Comparison of ENCODE assay signal across 19 cellular contexts in the genomic region with DNA sequence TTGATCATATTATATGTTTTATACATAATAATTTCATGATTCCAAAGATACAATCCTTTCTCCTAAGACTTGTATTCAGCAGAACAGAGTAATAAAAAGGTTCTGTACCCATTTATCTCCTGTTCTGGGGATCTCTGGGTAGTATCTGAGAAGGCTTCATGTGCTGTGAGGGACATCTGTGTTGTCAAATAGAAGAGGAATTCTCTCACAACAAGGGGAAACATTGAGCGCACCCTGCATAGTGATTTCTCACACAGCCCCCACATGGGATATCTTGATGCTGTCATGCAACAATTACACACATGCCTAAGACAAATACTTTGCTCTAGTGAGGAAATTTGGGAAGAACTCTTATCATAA.
"Had no signal": no experiment of that assay in that cellular context is flagged by ENCODE, and none has a peak within 500 bp of the region (broad histone marks: within the 10 kb centered on the region; RNA-seq: fewer than 3 reads in every experiment).

No MANE protein-coding gene starts in this region.

- H3K9me3 Mint-ChIP-seq: activated naive CD4-positive, alpha-beta T cell treated with anti-CD3 and anti-CD28 coated beads, Interleukin-2, amount 10 ng/mL, durations not matched to agents 7 days and 5 days; activated T-helper 2 cell treated with anti-CD3 and anti-CD28 coated beads, Interferon-gamma antibody, Interleukin-2, Interleukin-4, amounts not matched to agents 10 μg/mL and 5 μg/mL and 100 μg/mL, durations not matched to agents 14 hours and 24 hours and 36 hours; dendritic cell treated with granulocyte-macrophage colony-stimulating factor and Interleukin-4, amounts not matched to agents 40 ng/mL and 50 ng/mL, for 4 days; natural killer cell; stimulated activated naive CD8-positive, alpha-beta T cell treated with anti-CD3 and anti-CD28 coated beads, Interleukin-15, Interleukin-2, amounts not matched to agents 100 ng/mL and 50 ng/mL, for 24 hours had no signal

- H3K27ac Mint-ChIP-seq: activated CD8-positive, alpha-beta memory T cell treated with anti-CD3 and anti-CD28 coated beads, Interleukin-2, amount 10 ng/mL, durations not matched to agents 7 days and 5 days; activated naive CD4-positive, alpha-beta T cell treated with anti-CD3 and anti-CD28 coated beads, Interleukin-2, amount 10 ng/mL, durations not matched to agents 7 days and 5 days; activated T-helper 2 cell treated with anti-CD3 and anti-CD28 coated beads, Interferon-gamma antibody, Interleukin-2, Interleukin-4, amounts not matched to agents 10 μg/mL and 5 μg/mL and 100 μg/mL, durations not matched to agents 14 hours and 24 hours and 36 hours; dendritic cell treated with granulocyte-macrophage colony-stimulating factor and Interleukin-4, amounts not matched to agents 40 ng/mL and 50 ng/mL, for 4 days; natural killer cell; stimulated activated naive CD8-positive, alpha-beta T cell treated with anti-CD3 and anti-CD28 coated beads, Interleukin-15, Interleukin-2, amounts not matched to agents 100 ng/mL and 50 ng/mL, for 24 hours had no signal

- H3K4me1 Mint-ChIP-seq: activated naive CD4-positive, alpha-beta T cell treated with anti-CD3 and anti-CD28 coated beads, Interleukin-2, amount 10 ng/mL, durations not matched to agents 7 days and 5 days; natural killer cell had no signal

- H2AFZ ChIP-seq: hepatocyte had no signal

- H3K4me2 ChIP-seq: hepatocyte had no signal

- H3K36me3 Mint-ChIP-seq: natural killer cell had no signal

- H3K4me3 ChIP-seq: adrenal gland, body of pancreas, hepatocyte, left lung had no signal

- H3K27me3 Mint-ChIP-seq: activated CD8-positive, alpha-beta memory T cell treated with anti-CD3 and anti-CD28 coated beads, Interleukin-2, amount 10 ng/mL, durations not matched to agents 7 days and 5 days; activated naive CD4-positive, alpha-beta T cell treated with anti-CD3 and anti-CD28 coated beads, Interleukin-2, amount 10 ng/mL, durations not matched to agents 7 days and 5 days; dendritic cell treated with granulocyte-macrophage colony-stimulating factor and Interleukin-4, amounts not matched to agents 40 ng/mL and 50 ng/mL, for 4 days; stimulated activated naive CD8-positive, alpha-beta T cell treated with anti-CD3 and anti-CD28 coated beads, Interleukin-15, Interleukin-2, amounts not matched to agents 100 ng/mL and 50 ng/mL, for 24 hours had no signal

- ATAC-seq: activated CD8-positive, alpha-beta memory T cell treated with anti-CD3 and anti-CD28 coated beads, Interleukin-2, amount 10 ng/mL, durations not matched to agents 7 days and 5 days; body of pancreas; left lung; natural killer cell; right cardiac atrium had no signal

- H3K27ac ChIP-seq: adrenal gland, body of pancreas, hepatocyte, left lung had no signal

- FAIRE-seq: keratinocyte, small intestine had no signal

- H3K9me3 ChIP-seq: adrenal gland, body of pancreas, left lung had no signal

- H3K4me3 Mint-ChIP-seq: activated CD8-positive, alpha-beta memory T cell treated with anti-CD3 and anti-CD28 coated beads, Interleukin-2, amount 10 ng/mL, durations not matched to agents 7 days and 5 days; activated naive CD4-positive, alpha-beta T cell treated with anti-CD3 and anti-CD28 coated beads, Interleukin-2, amount 10 ng/mL, durations not matched to agents 7 days and 5 days; dendritic cell treated with granulocyte-macrophage colony-stimulating factor and Interleukin-4, amounts not matched to agents 40 ng/mL and 50 ng/mL, for 4 days; natural killer cell; stimulated activated naive CD8-positive, alpha-beta T cell treated with anti-CD3 and anti-CD28 coated beads, Interleukin-15, Interleukin-2, amounts not matched to agents 100 ng/mL and 50 ng/mL, for 24 hours had no signal

- H3K27me3 ChIP-seq: adrenal gland, body of pancreas, hepatocyte, left lung had no signal

- DNase-seq: activated CD4-positive, alpha-beta T cell treated with anti-CD3 and anti-CD28 coated beads for 1 hour; activated CD4-positive, alpha-beta T cell treated with anti-CD3 and anti-CD28 coated beads, Interleukin-2, amount 50 U/mL, for 4 hours; activated CD8-positive, alpha-beta memory T cell treated with anti-CD3 and anti-CD28 coated beads, Interleukin-2, amount 10 ng/mL, durations not matched to agents 7 days and 5 days; activated naive CD4-positive, alpha-beta T cell treated with anti-CD3 and anti-CD28 coated beads, Interleukin-2, amount 10 ng/mL, durations not matched to agents 7 days and 5 days; activated T-cell treated with anti-CD3 and anti-CD28 coated beads, Interleukin-2, amount 50 U/mL, for 1 hour; adrenal gland; body of pancreas; cerebellar nuclear complex; erythroblast; left lung; mammary epithelial cell; natural killer cell; right cardiac atrium; small intestine had no signal
